In the genomic region with DNA sequence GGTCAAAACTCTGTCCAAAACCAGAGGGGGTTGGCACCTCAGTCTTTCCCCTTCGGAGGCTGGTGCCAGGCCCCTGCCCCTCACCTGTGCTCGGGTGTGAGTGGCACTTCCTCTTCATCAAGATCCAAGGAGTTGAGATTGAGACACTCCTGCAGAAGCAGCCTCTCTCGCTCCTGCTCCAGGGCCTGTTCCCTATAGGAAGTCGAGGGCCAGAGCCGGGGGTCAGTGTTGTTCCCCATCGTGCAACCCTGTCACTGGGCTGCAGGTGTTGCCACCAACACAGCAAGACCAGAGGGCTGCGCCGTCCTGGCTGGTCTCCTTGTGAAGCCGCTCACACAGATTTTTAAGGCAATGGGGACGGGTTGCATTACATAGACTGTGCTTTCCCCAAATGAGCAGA, we compare ENCODE assay signal across 24 cellular contexts. TPM values are rescaled to one million over a fixed set of nuclear protein-coding genes. Genes with fewer than 3 reads are reported as not detected.
A peak's percentile ranks its signal among the peaks of the same experiment; 100 is the strongest.
DNase-seq lines count a peak whose midpoint lies in the region; ATAC-seq and TF ChIP-seq lines count a peak whose summit lies in the region.
"Had no signal": no experiment of that assay in that cellular context is flagged by ENCODE, and none has a peak within 500 bp of the region (broad histone marks: within the 10 kb centered on the region; RNA-seq: fewer than 3 reads in every experiment).

No MANE protein-coding gene starts in this region.

- DNase-seq in T-helper 2 cell treated with Interferon-gamma antibody and Interleukin-4, amounts not matched to agents 5 μg/mL and 100 μg/mL, for 36 hours (ENCODE audit: low spot score): no peak
- no peak for DNase-seq in T-helper 2 cell
- no peak for DNase-seq in T-helper 17 cell
- peak; percentile 39 for DNase-seq in osteoblast (ENCODE audit: insufficient read length, low spot score, missing footprints)
- DNase-seq in Right ventricle myocardium inferior (ENCODE audit: missing footprints): no peak
- DNase-seq in natural killer cell: no peak
- DNase-seq: GOT3, HCEC 1CT, IMR-90, KG1, MG63, NCI-H1417, NCI-H1694, NCI-H2029 treated with DMSO at 0.1 percent for 48 hours, NCI-H446 treated with DMSO at 0.1 percent for 48 hours, NCI-H526, PC-9, RPMI8226, SHP77 had no signal

- H3K27ac ChIP-seq in BLaER1 (no peak overlapping the region), osteoblast (ENCODE audit: low read depth, low read length) (no peak overlapping the region)
- H3K27ac ChIP-seq: 22Rv1, PC-9 had no signal

- H3K4me3 Mint-ChIP-seq in T-helper 2 cell treated with Interferon-gamma antibody and Interleukin-4, amounts not matched to agents 5 μg/mL and 100 μg/mL, for 36 hours: peak overlapping the region; percentile 53
- H3K4me3 Mint-ChIP-seq in T-helper 17 cell (no peak overlapping the region), natural killer cell (no peak overlapping the region)
- H3K4me3 Mint-ChIP-seq: B cell had no signal

- peak overlapping the region; percentile 55 for H3K27ac Mint-ChIP-seq in T-helper 2 cell treated with Interferon-gamma antibody and Interleukin-4, amounts not matched to agents 5 μg/mL and 100 μg/mL, for 36 hours
- H3K27ac Mint-ChIP-seq in T-helper 17 cell (peak overlapping the region; percentile 98), natural killer cell (no peak overlapping the region)
- H3K27ac Mint-ChIP-seq: B cell had no signal

- ATAC-seq in T-helper 17 cell: no peak
- ATAC-seq in Right ventricle myocardium inferior: no peak
- no peak for ATAC-seq in GM18909 (IDR thresholded peaks at IDR 0.05; ENCODE audit: poor library complexity, unreplicated experiment)
- no peak for ATAC-seq in natural killer cell

- H3K4me2 ChIP-seq in BLaER1 (peak overlapping the region; percentile 64), osteoblast (ENCODE audit: insufficient read depth, low read length) (no peak overlapping the region)
- H3K4me2 ChIP-seq: PC-9 had no signal

- H3K4me1 ChIP-seq in BLaER1 (peaks cover 85% of the 10 kb centered on the region), osteoblast (ENCODE audit: insufficient read depth, low read length) (no peaks in the 10 kb centered on the region)

- no peaks in the 10 kb centered on the region for H3K36me3 Mint-ChIP-seq in T-helper 2 cell treated with Interferon-gamma antibody and Interleukin-4, amounts not matched to agents 5 μg/mL and 100 μg/mL, for 36 hours (ENCODE audit: low read depth)
- H3K36me3 Mint-ChIP-seq in T-helper 17 cell (ENCODE audit: low read depth) (no peaks in the 10 kb centered on the region), natural killer cell (no peaks in the 10 kb centered on the region)
- H3K36me3 Mint-ChIP-seq: CD4-positive, CD25-positive, alpha-beta regulatory T cell had no signal

- H3K9ac ChIP-seq in BLaER1: no peak overlapping the region

- no peak overlapping the region for H2AFZ ChIP-seq in osteoblast (ENCODE audit: low read length)
- H2AFZ ChIP-seq: PC-9 had no signal

- H3K4me1 Mint-ChIP-seq in T-helper 2 cell treated with Interferon-gamma antibody and Interleukin-4, amounts not matched to agents 5 μg/mL and 100 μg/mL, for 36 hours (ENCODE audit: low read depth): peaks cover 71% of the 10 kb centered on the region
- H3K4me1 Mint-ChIP-seq in T-helper 17 cell: peaks cover 57% of the 10 kb centered on the region
- peaks cover 6 to 7% of the 10 kb centered on the region in 2 donors for H3K4me1 Mint-ChIP-seq in natural killer cell

- no peak for TF ChIP-seq CTCF in osteoblast (IDR thresholded peaks at IDR 0.05; ENCODE audit: extremely low read depth, low read depth, low read length)
- no peak for TF ChIP-seq CTCF in natural killer cell (IDR thresholded peaks at IDR 0.05)

- peaks cover 2% of the 10 kb centered on the region for H3K27me3 Mint-ChIP-seq in T-helper 2 cell treated with Interferon-gamma antibody and Interleukin-4, amounts not matched to agents 5 μg/mL and 100 μg/mL, for 36 hours (ENCODE audit: low read depth)
- peaks cover 9% of the 10 kb centered on the region for H3K27me3 Mint-ChIP-seq in T-helper 17 cell
- peaks cover 9 to 13% of the 10 kb centered on the region in 2 donors for H3K27me3 Mint-ChIP-seq in natural killer cell (ENCODE audit: low read depth in 2 of 2)
- H3K27me3 Mint-ChIP-seq: CD4-positive, CD25-positive, alpha-beta regulatory T cell had no signal

- H3K79me2 ChIP-seq in osteoblast (ENCODE audit: insufficient read depth, low read length): no peaks in the 10 kb centered on the region

- H3K27me3 ChIP-seq in BLaER1: no peaks in the 10 kb centered on the region
- peaks cover 17% of the 10 kb centered on the region for H3K27me3 ChIP-seq in osteoblast (ENCODE audit: insufficient read depth, low read length)
- H3K27me3 ChIP-seq: MG63 had no signal

- no peaks in the 10 kb centered on the region for H3K9me3 Mint-ChIP-seq in T-helper 2 cell treated with Interferon-gamma antibody and Interleukin-4, amounts not matched to agents 5 μg/mL and 100 μg/mL, for 36 hours
- no peaks in the 10 kb centered on the region for H3K9me3 Mint-ChIP-seq in natural killer cell

- H3K36me3 ChIP-seq in BLaER1 (no peaks in the 10 kb centered on the region), osteoblast (ENCODE audit: insufficient read depth, low read length) (no peaks in the 10 kb centered on the region)
- H3K36me3 ChIP-seq: MG63 had no signal

- H3K9me3 ChIP-seq in BLaER1 (no peaks in the 10 kb centered on the region), T-helper 17 cell (ENCODE audit: control insufficient read depth, low read length, poor library complexity, severe bottlenecking) (no peaks in the 10 kb centered on the region), osteoblast (ENCODE audit: low read depth, low read length) (no peaks in the 10 kb centered on the region)
- H3K9me3 ChIP-seq: MG63 had no signal

- H3K4me3 ChIP-seq in BLaER1: no peak overlapping the region
- H3K4me3 ChIP-seq in osteoblast (ENCODE audit: insufficient read depth, low read length): no peak overlapping the region
- H3K4me3 ChIP-seq: MG63, PC-9 had no signal

- H4K20me1 ChIP-seq in BLaER1: no peaks in the 10 kb centered on the region
- no peaks in the 10 kb centered on the region for H4K20me1 ChIP-seq in osteoblast (ENCODE audit: insufficient read depth, low read length)

- intact Hi-C loops in Right ventricle myocardium inferior (cut with DNase I): loop anchor here (10.0 kb wide), 1 partner anchor 233 kb away; no protein-coding TSS in a partner anchor
- intact Hi-C loops in natural killer cell (cut with micrococcal nuclease): no loop called here

RNA-seq across cellular contexts. Expression of gene FAM178B, which starts 18.9 kb away (rescaled TPM):
- total RNA-seq in T-helper 17 cell: not detected
- total RNA-seq in osteoblast: under 0.01 TPM in 1 of 2 replicates, not detected in the other
- total RNA-seq in Right ventricle myocardium inferior: not detected
- total RNA-seq in natural killer cell: 1 to 10 TPM; 1.1 to 2.3 (median 1.2) TPM
- total RNA-seq: B cell; CD4-positive, CD25-positive, alpha-beta regulatory T cell; IMR-90 had no signal

Comparison
In these comparisons a context has a peak if more than half of its experiments do, and no peak if none do; other contexts are left out.
1. H3K27ac Mint-ChIP-seq: peak in T-helper 2 cell treated with Interferon-gamma antibody and Interleukin-4, amounts not matched to agents 5 μg/mL and 100 μg/mL, for 36 hours (single experiment) and T-helper 17 cell (single experiment); none in natural killer cell (0 of 2).